ENCODE assay signal across 1 cellular context in genomic region chr12:6959376-6960290, GRCh38.
A peak's percentile ranks its signal among the peaks of the same experiment; 100 is the strongest.
TF ChIP-seq lines count a peak whose summit lies in the region.

No MANE protein-coding gene starts in this region.

TF ChIP-seq in GM12878, 131 proteins besides CTCF, POLR2A, EP300 and RAD21 (continues in another document):
- TF ChIP-seq HCFC1 (IDR thresholded peaks at IDR 0.05; ENCODE audit: low read length): no peak
- no peak for TF ChIP-seq CBX5 (IDR thresholded peaks at IDR 0.05; ENCODE audit: low read depth)
- peak; percentile 4 for TF ChIP-seq SMAD5 (IDR thresholded peaks at IDR 0.05; ENCODE audit: low read depth)
- TF ChIP-seq, protein P1, sequence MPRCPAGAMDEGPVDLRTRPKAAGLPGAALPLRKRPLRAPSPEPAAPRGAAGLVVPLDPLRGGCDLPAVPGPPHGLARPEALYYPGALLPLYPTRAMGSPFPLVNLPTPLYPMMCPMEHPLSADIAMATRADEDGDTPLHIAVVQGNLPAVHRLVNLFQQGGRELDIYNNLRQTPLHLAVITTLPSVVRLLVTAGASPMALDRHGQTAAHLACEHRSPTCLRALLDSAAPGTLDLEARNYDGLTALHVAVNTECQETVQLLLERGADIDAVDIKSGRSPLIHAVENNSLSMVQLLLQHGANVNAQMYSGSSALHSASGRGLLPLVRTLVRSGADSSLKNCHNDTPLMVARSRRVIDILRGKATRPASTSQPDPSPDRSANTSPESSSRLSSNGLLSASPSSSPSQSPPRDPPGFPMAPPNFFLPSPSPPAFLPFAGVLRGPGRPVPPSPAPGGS (IDR thresholded peaks at IDR 0.05; ENCODE audit: borderline replicate concordance, insufficient read depth, low read depth, low read length, poor library complexity, severe bottlenecking): peak; percentile 5
- no peak for TF ChIP-seq SUZ12 (IDR thresholded peaks at IDR 0.05; ENCODE audit: unreplicated experiment)
- no peak for TF ChIP-seq PBX3 (IDR thresholded peaks at IDR 0.05; ENCODE audit: insufficient replicate concordance, low read depth, low read length)
- TF ChIP-seq, protein P2, sequence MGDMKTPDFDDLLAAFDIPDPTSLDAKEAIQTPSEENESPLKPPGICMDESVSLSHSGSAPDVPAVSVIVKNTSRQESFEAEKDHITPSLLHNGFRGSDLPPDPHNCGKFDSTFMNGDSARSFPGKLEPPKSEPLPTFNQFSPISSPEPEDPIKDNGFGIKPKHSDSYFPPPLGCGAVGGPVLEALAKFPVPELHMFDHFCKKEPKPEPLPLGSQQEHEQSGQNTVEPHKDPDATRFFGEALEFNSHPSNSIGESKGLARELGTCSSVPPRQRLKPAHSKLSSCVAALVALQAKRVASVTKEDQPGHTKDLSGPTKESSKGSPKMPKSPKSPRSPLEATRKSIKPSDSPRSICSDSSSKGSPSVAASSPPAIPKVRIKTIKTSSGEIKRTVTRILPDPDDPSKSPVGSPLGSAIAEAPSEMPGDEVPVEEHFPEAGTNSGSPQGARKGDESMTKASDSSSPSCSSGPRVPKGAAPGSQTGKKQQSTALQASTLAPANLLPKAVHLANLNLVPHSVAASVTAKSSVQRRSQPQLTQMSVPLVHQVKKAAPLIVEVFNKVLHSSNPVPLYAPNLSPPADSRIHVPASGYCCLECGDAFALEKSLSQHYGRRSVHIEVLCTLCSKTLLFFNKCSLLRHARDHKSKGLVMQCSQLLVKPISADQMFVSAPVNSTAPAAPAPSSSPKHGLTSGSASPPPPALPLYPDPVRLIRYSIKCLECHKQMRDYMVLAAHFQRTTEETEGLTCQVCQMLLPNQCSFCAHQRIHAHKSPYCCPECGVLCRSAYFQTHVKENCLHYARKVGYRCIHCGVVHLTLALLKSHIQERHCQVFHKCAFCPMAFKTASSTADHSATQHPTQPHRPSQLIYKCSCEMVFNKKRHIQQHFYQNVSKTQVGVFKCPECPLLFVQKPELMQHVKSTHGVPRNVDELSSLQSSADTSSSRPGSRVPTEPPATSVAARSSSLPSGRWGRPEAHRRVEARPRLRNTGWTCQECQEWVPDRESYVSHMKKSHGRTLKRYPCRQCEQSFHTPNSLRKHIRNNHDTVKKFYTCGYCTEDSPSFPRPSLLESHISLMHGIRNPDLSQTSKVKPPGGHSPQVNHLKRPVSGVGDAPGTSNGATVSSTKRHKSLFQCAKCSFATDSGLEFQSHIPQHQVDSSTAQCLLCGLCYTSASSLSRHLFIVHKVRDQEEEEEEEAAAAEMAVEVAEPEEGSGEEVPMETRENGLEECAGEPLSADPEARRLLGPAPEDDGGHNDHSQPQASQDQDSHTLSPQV (IDR thresholded peaks at IDR 0.05): no peak; the same call in 1 of the 2 replicates
- TF ChIP-seq FOXM1 (IDR thresholded peaks at IDR 0.05; ENCODE audit: low read depth, low read length): no peak
- no peak for TF ChIP-seq BRCA1 (IDR thresholded peaks at IDR 0.05; ENCODE audit: low read depth, low read length)
- TF ChIP-seq, protein P3, sequence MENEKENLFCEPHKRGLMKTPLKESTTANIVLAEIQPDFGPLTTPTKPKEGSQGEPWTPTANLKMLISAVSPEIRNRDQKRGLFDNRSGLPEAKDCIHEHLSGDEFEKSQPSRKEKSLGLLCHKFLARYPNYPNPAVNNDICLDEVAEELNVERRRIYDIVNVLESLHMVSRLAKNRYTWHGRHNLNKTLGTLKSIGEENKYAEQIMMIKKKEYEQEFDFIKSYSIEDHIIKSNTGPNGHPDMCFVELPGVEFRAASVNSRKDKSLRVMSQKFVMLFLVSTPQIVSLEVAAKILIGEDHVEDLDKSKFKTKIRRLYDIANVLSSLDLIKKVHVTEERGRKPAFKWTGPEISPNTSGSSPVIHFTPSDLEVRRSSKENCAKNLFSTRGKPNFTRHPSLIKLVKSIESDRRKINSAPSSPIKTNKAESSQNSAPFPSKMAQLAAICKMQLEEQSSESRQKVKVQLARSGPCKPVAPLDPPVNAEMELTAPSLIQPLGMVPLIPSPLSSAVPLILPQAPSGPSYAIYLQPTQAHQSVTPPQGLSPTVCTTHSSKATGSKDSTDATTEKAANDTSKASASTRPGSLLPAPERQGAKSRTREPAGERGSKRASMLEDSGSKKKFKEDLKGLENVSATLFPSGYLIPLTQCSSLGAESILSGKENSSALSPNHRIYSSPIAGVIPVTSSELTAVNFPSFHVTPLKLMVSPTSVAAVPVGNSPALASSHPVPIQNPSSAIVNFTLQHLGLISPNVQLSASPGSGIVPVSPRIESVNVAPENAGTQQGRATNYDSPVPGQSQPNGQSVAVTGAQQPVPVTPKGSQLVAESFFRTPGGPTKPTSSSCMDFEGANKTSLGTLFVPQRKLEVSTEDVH (IDR thresholded peaks at IDR 0.05; ENCODE audit: low read depth, partially characterized antibody): peak; percentile 78
- no peak; the same call in 1 of the 2 replicates for TF ChIP-seq TBL1XR1 (IDR thresholded peaks at IDR 0.05; ENCODE audit: low read depth, low read length)
- no peak for TF ChIP-seq ASH2L (IDR thresholded peaks at IDR 0.05; ENCODE audit: borderline replicate concordance, low read depth)
- TF ChIP-seq SP1 (IDR thresholded peaks at IDR 0.05; ENCODE audit: low read depth, low read length): no peak
- peak; percentile 88 for TF ChIP-seq SKIL (IDR thresholded peaks at IDR 0.05; ENCODE audit: low read depth, poor library complexity, severe bottlenecking)
- TF ChIP-seq REST (IDR thresholded peaks at IDR 0.05; ENCODE audit: low read depth, low read length): no peak
- no peak for TF ChIP-seq ZNF384 (IDR thresholded peaks at IDR 0.05; ENCODE audit: borderline replicate concordance, low read depth, low read length)
- no peak for TF ChIP-seq CBX3 (IDR thresholded peaks at IDR 0.05; ENCODE audit: borderline replicate concordance, low read depth)
- no peak for TF ChIP-seq USF1 (IDR thresholded peaks at IDR 0.05; ENCODE audit: borderline replicate concordance, extremely low read length, insufficient read depth, low read depth, low read length)
- TF ChIP-seq, protein P4, sequence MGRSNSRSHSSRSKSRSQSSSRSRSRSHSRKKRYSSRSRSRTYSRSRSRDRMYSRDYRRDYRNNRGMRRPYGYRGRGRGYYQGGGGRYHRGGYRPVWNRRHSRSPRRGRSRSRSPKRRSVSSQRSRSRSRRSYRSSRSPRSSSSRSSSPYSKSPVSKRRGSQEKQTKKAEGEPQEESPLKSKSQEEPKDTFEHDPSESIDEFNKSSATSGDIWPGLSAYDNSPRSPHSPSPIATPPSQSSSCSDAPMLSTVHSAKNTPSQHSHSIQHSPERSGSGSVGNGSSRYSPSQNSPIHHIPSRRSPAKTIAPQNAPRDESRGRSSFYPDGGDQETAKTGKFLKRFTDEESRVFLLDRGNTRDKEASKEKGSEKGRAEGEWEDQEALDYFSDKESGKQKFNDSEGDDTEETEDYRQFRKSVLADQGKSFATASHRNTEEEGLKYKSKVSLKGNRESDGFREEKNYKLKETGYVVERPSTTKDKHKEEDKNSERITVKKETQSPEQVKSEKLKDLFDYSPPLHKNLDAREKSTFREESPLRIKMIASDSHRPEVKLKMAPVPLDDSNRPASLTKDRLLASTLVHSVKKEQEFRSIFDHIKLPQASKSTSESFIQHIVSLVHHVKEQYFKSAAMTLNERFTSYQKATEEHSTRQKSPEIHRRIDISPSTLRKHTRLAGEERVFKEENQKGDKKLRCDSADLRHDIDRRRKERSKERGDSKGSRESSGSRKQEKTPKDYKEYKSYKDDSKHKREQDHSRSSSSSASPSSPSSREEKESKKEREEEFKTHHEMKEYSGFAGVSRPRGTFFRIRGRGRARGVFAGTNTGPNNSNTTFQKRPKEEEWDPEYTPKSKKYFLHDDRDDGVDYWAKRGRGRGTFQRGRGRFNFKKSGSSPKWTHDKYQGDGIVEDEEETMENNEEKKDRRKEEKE (IDR thresholded peaks at IDR 0.05): no peak
- no peak for TF ChIP-seq YY1 (IDR thresholded peaks at IDR 0.05; ENCODE audit: low read depth, low read length)
- no peak for TF ChIP-seq CHD1 (IDR thresholded peaks at IDR 0.05; ENCODE audit: low read depth, low read length)
- TF ChIP-seq ZNF687 (IDR thresholded peaks at IDR 0.05): no peak
- peak; percentile 71 for TF ChIP-seq POLR2AphosphoS5 (IDR thresholded peaks at IDR 0.05; ENCODE audit: low read length)
- TF ChIP-seq TCF7 (IDR thresholded peaks at IDR 0.05; ENCODE audit: borderline replicate concordance): no peak
- no peak for TF ChIP-seq ZNF622 (IDR thresholded peaks at IDR 0.05)
- no peak for TF ChIP-seq STAT1 (conservative IDR thresholded peaks at IDR 0.05)
